In the genomic region with DNA sequence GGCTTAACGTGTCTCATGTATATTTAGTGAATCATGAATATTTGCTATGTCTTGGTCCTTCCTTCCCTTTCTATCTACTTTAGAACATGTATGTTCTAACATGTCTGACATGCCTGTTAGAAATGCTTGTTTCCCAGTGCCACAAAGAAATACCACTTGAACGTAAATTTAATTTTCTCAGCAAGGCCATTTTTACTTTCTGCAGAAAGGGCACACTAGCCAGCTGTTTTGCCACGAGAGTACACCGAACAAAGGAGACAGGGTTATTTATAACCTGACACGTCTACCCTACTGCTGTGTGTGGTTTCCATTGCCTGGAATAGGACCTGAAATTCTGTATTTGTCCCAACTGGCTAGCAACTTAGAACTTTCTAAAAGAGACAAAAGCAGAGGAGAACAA, we compare ENCODE assay signal across 1 cellular context.
TF ChIP-seq lines count a peak whose summit lies in the region.

No MANE protein-coding gene starts in this region.

TF ChIP-seq in K562, 482 proteins besides CTCF, POLR2A, EP300 and RAD21 (continued from another document):
- TF ChIP-seq, protein P1, sequence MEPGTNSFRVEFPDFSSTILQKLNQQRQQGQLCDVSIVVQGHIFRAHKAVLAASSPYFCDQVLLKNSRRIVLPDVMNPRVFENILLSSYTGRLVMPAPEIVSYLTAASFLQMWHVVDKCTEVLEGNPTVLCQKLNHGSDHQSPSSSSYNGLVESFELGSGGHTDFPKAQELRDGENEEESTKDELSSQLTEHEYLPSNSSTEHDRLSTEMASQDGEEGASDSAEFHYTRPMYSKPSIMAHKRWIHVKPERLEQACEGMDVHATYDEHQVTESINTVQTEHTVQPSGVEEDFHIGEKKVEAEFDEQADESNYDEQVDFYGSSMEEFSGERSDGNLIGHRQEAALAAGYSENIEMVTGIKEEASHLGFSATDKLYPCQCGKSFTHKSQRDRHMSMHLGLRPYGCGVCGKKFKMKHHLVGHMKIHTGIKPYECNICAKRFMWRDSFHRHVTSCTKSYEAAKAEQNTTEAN (CRISPR knock-in tag; IDR thresholded peaks at IDR 0.05), result no peak
- TF ChIP-seq CBX5 (IDR thresholded peaks at IDR 0.05; ENCODE audit: borderline replicate concordance, low read depth) (0 out of 2 replicates have a peak, but pooled peaks have one; percentile 19), ARNT (IDR thresholded peaks at IDR 0.05) (no peak), CBX3 (IDR thresholded peaks at IDR 0.05; ENCODE audit: borderline replicate concordance in 1 of 2, low read length in 2 of 2) (peak in 1 of 2 experiments; percentile 87; a peak in 2 of 3 replicates), ZNF316 (IDR thresholded peaks at IDR 0.05) (no peak), FOXP1 (CRISPR knock-in tag; IDR thresholded peaks at IDR 0.05) (no peak), ZNF274 (IDR thresholded peaks at IDR 0.05; ENCODE audit: borderline replicate concordance, low read depth, low read length) (no peak)
- TF ChIP-seq, protein P2, sequence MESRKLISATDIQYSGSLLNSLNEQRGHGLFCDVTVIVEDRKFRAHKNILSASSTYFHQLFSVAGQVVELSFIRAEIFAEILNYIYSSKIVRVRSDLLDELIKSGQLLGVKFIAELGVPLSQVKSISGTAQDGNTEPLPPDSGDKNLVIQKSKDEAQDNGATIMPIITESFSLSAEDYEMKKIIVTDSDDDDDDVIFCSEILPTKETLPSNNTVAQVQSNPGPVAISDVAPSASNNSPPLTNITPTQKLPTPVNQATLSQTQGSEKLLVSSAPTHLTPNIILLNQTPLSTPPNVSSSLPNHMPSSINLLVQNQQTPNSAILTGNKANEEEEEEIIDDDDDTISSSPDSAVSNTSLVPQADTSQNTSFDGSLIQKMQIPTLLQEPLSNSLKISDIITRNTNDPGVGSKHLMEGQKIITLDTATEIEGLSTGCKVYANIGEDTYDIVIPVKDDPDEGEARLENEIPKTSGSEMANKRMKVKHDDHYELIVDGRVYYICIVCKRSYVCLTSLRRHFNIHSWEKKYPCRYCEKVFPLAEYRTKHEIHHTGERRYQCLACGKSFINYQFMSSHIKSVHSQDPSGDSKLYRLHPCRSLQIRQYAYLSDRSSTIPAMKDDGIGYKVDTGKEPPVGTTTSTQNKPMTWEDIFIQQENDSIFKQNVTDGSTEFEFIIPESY (CRISPR knock-in tag; IDR thresholded peaks at IDR 0.05), result no peak
TF ChIP-seq in K562: peak in this region for 4.
